ENCODE assay signal across 8 cellular contexts in the genomic region with DNA sequence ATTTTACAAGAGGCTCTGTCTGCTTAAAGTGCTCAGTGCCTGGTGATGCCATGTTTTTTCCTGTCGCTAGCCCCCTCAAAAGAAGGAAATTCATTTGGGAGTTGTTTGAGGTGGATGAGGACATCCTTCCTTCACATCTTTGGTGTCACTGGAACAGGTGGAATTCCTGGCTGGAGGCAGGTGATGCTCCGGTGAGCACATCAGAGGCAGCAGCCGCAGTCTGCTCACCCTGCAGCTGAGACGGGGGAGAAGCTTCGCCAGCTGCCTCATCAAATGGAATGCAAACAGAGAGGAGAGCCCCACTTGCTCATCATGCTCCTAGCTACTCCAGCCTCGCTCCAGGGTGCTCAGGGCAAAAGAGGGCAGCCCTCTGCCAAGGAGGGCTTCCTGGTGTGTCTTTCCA.
DNase-seq lines count a peak whose midpoint lies in the region; ATAC-seq and TF ChIP-seq lines count a peak whose summit lies in the region.

No MANE protein-coding gene starts in this region.

- 91 to 94% methylated on average over 5 to 6 of the region's 6 CpGs for WGBS in mesodermal cell (ENCODE audit: insufficient coverage in 2 of 2), 2 experiments

- no peak for ATAC-seq in HG03378 (IDR thresholded peaks at IDR 0.05; ENCODE audit: unreplicated experiment)

- CTCF ChIA-PET in AG04450 (lab: Charles Lee) = interaction anchor here (0.6 to 2.6 kb wide), 25 partner anchors 10 to 416 kb away, joined by 3 to 26 read pairs (median 6); partner anchors contain the start of gene UBL3

- peaks cover 27% of the 10 kb centered on the region for H3K4me1 ChIP-seq in mesodermal cell (ENCODE audit: control insufficient read depth, insufficient read depth, low read length, poor library complexity, severe bottlenecking)

- H3K27me3 ChIP-seq in AG04450 (ENCODE audit: control insufficient read depth, insufficient read depth, low read length) (no peaks in the 10 kb centered on the region), brain microvascular endothelial cell (replicated peaks) (no peaks in the 10 kb centered on the region)

- in situ Hi-C loops in brain microvascular endothelial cell (cut with HindIII; ENCODE audit: low pct_ligation_motif_present, low sequenced_read_pairs) = no loop called here

- TF ChIP-seq CTCF in AG04450 (IDR thresholded peaks at IDR 0.05; ENCODE audit: low read depth, low read length) = no peak
- TF ChIP-seq CTCF in brain microvascular endothelial cell (IDR thresholded peaks at IDR 0.05; ENCODE audit: low read depth, low read length, missing control alignments) = no peak

- DNase-seq in AG04450 (ENCODE audit: low read depth, low spot score) = no peak
- DNase-seq in M059J (ENCODE audit: low read depth) = peak; percentile 81
- DNase-seq in brain microvascular endothelial cell = peak; percentile 61
- no peak for DNase-seq in activated CD4-positive, CD25-positive, alpha-beta regulatory T cell (lab: John Stamatoyannopoulos, UW)
- DNase-seq in stimulated activated CD4-positive, alpha-beta T cell treated with anti-CD3 and anti-CD28 coated beads, Interleukin-12 subunit alpha, Interleukin-12 subunit beta, amount 100 ng/mL, for 4 hours = no peak
- DNase-seq in SK-N-DZ (ENCODE audit: low spot score) = no peak

- H3K4me3 ChIP-seq in AG04450 (ENCODE audit: low read depth, low read length) = peak overlapping the region; percentile 25; the same call in 1 of the 2 replicates
- no peak overlapping the region for H3K4me3 ChIP-seq in brain microvascular endothelial cell (ENCODE audit: low read depth, low read length)
- H3K4me3 ChIP-seq in mesodermal cell (ENCODE audit: extremely low read depth, insufficient read depth, low read length, poor library complexity, severe bottlenecking) = no peak overlapping the region

- H3K9me3 ChIP-seq in AG04450 (ENCODE audit: control insufficient read depth, insufficient read depth, low read length) (no peaks in the 10 kb centered on the region), mesodermal cell (ENCODE audit: control insufficient read depth, low read length) (no peaks in the 10 kb centered on the region)

- peak overlapping the region; percentile 99 for H3K27ac ChIP-seq in AG04450 (ENCODE audit: low read depth, low read length)
- peak overlapping the region; percentile 74 for H3K27ac ChIP-seq in brain microvascular endothelial cell
- H3K27ac ChIP-seq in mesodermal cell (ENCODE audit: low read depth, low read length, severe bottlenecking) = peak overlapping the region; percentile 99

- H3K36me3 ChIP-seq in brain microvascular endothelial cell (replicated peaks) = no peaks in the 10 kb centered on the region
- H3K36me3 ChIP-seq in mesodermal cell (ENCODE audit: control insufficient read depth, insufficient read depth, low read length) = no peaks in the 10 kb centered on the region

- POLR2A ChIA-PET in AG04450 (lab: Yijun Ruan, JAX) = interaction anchor here (0.6 to 4.1 kb wide), 9 partner anchors 22 to 188 kb away, joined by 3 to 37 read pairs (median 3); partner anchors contain the start of gene UBL3

Comparison
In these comparisons a context has a peak if more than half of its experiments do, and no peak if none do; other contexts are left out.
1. DNase-seq: peak in M059J (single experiment) and brain microvascular endothelial cell (single experiment); none in AG04450 (single experiment), activated CD4-positive, CD25-positive, alpha-beta regulatory T cell (0 of 4), stimulated activated CD4-positive, alpha-beta T cell treated with anti-CD3 and anti-CD28 coated beads, Interleukin-12 subunit alpha, Interleukin-12 subunit beta, amount 100 ng/mL, for 4 hours (single experiment) and SK-N-DZ (single experiment).
2. Peak in every context shown above with its lines, with median percentiles within 50 percentile points of each other: H3K27ac ChIP-seq.